1 cellular context compared by ENCODE assay signal in the genomic region with DNA sequence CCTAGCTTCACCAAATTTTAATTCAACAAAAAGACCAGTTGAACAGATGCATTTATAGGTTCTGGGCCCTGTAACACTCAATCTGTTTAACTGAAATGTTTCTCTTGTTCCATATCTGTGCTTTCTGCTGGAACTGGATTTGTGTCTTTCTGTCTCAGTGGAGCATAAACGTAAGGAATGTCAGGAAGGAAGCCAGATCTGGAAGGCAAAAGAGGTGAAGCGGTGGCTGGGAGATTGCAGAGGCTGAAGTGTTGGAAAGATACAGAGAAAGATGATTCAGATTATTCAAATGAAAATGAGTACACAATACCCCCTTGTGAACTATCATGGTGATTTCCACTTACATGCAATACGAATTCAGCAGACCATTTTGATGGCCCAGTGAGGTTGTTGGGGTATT.
TF ChIP-seq lines count a peak whose summit lies in the region.

No MANE protein-coding gene starts in this region.

TF ChIP-seq in H1, 55 proteins besides CTCF, POLR2A, EP300 and RAD21:
- TF ChIP-seq SP1 (IDR thresholded peaks at IDR 0.05; ENCODE audit: low read depth, low read length) (no peak), JUND (IDR thresholded peaks at IDR 0.05; ENCODE audit: low read length) (no peak), TAF7 (optimal IDR thresholded peaks at IDR 0.05; ENCODE audit: borderline replicate concordance, low read depth, low read length) (no peak), CTBP2 (IDR thresholded peaks at IDR 0.05; ENCODE audit: borderline replicate concordance, insufficient read depth, insufficient read length, low read length) (no peak), BRCA1 (IDR thresholded peaks at IDR 0.05; ENCODE audit: low read depth, low read length) (no peak), JUN (IDR thresholded peaks at IDR 0.05; ENCODE audit: low read depth, low read length) (no peak), RBBP5 (IDR thresholded peaks at IDR 0.05; ENCODE audit: borderline replicate concordance, low read depth, low read length) (no peak), BCL11A (IDR thresholded peaks at IDR 0.05; ENCODE audit: low read depth in 2 of 2, low read length in 2 of 2) (no peak), CREB1 (IDR thresholded peaks at IDR 0.05) (no peak)
